In genomic region chr6:360791-361373, GRCh38 we compare ENCODE assay signal across 23 cellular contexts. TPM values are rescaled to one million over a fixed set of nuclear protein-coding genes. Genes with fewer than 3 reads are reported as not detected.
DNase-seq lines count a peak whose midpoint lies in the region; ATAC-seq and TF ChIP-seq lines count a peak whose summit lies in the region.
"Had no signal": no experiment of that assay in that cellular context is flagged by ENCODE, and none has a peak within 500 bp of the region (broad histone marks: within the 10 kb centered on the region; RNA-seq: fewer than 3 reads in every experiment).

No MANE protein-coding gene starts in this region.

- ATAC-seq in left cardiac atrium = no peak
- ATAC-seq in Right ventricle myocardium superior (ENCODE audit: poor library complexity) = no peak
- ATAC-seq in naive B cell (ENCODE audit: low read depth in 2 of 2) = no peak
- ATAC-seq in stimulated activated naive B cell treated with anti-CD40 and anti-IgM and Interleukin-4, amounts not matched to agents 10 μg/mL and 1 μg/mL and 100 μg/mL, for 72 hours (replicated peaks) = no peak
- no peak for ATAC-seq in left colon
- ATAC-seq: Panc1 had no signal

- H3K4me1 Mint-ChIP-seq in chondrocyte (ENCODE audit: low read depth) = no peaks in the 10 kb centered on the region
- H3K4me1 Mint-ChIP-seq in naive B cell = peaks cover 44 to 94% (median 80%) of the 10 kb centered on the region in 3 donors
- peaks cover 61 to 90% of the 10 kb centered on the region in 2 donors for H3K4me1 Mint-ChIP-seq in stimulated activated naive B cell treated with anti-CD40 and anti-IgM and Interleukin-4, amounts not matched to agents 10 μg/mL and 1 μg/mL and 100 μg/mL, for 72 hours

- H3K27me3 Mint-ChIP-seq in chondrocyte (ENCODE audit: low read depth) (no peaks in the 10 kb centered on the region), naive B cell (no peaks in the 10 kb centered on the region)
- H3K27me3 Mint-ChIP-seq in stimulated activated naive B cell treated with anti-CD40 and anti-IgM and Interleukin-4, amounts not matched to agents 10 μg/mL and 1 μg/mL and 100 μg/mL, for 72 hours = no peaks in the 10 kb centered on the region

- TF ChIP-seq CTCF in chondrocyte (IDR thresholded peaks at IDR 0.05) = no peak

- DNase-seq in left cardiac atrium (peak; percentile 4), Right ventricle myocardium superior (no peak), chondrocyte (ENCODE audit: low spot score) (peak; percentile 91), naive B cell (no peak), amniotic stem cell (lab: John Stamatoyannopoulos, UW) (no peak), NCI-H526 treated with DMSO at 0.1 percent for 48 hours (lab: John Stamatoyannopoulos, UW) (no peak), left colon (no peak)
- no peak for DNase-seq in stimulated activated naive B cell treated with anti-CD40 and anti-IgM and Interleukin-4, amounts not matched to agents 10 μg/mL and 1 μg/mL and 100 μg/mL, for 72 hours
- DNase-seq: 8988T; BE2C; CD4-positive, CD25-positive, alpha-beta regulatory T cell; COR-L47; DMS 273 treated with DMSO at 0.1 percent for 48 hours; DND-41; H7; IMR-90; NCI-H1417; NCI-H187; NCI-H226; NCI-H524 had no signal

- H3K36me3 Mint-ChIP-seq in chondrocyte (ENCODE audit: low read depth) (peaks cover 6% of the 10 kb centered on the region), naive B cell (peaks cover 0 to 7% of the 10 kb centered on the region in 2 donors)
- peaks cover 22 to 27% of the 10 kb centered on the region in 2 donors for H3K36me3 Mint-ChIP-seq in stimulated activated naive B cell treated with anti-CD40 and anti-IgM and Interleukin-4, amounts not matched to agents 10 μg/mL and 1 μg/mL and 100 μg/mL, for 72 hours
- H3K36me3 Mint-ChIP-seq: CD4-positive, CD25-positive, alpha-beta regulatory T cell had no signal

- H3K4me3 Mint-ChIP-seq in chondrocyte (ENCODE audit: unreplicated experiment) (no peak overlapping the region), naive B cell (peak overlapping the region in 3 of 8 donors; percentile 23 to 43 (median 41))
- peak overlapping the region in 1 of 2 donors; percentile 9 for H3K4me3 Mint-ChIP-seq in stimulated activated naive B cell treated with anti-CD40 and anti-IgM and Interleukin-4, amounts not matched to agents 10 μg/mL and 1 μg/mL and 100 μg/mL, for 72 hours
- H3K4me3 Mint-ChIP-seq: CD4-positive, CD25-positive, alpha-beta regulatory T cell had no signal

- no peak overlapping the region for H3K27ac Mint-ChIP-seq in chondrocyte (ENCODE audit: unreplicated experiment)
- peak overlapping the region in 5 of 6 donors; percentile 11 to 94 (median 80) for H3K27ac Mint-ChIP-seq in naive B cell
- peak overlapping the region; percentile 74 for H3K27ac Mint-ChIP-seq in stimulated activated naive B cell treated with anti-CD40 and anti-IgM and Interleukin-4, amounts not matched to agents 10 μg/mL and 1 μg/mL and 100 μg/mL, for 72 hours

- intact Hi-C loops in left cardiac atrium (cut with DNase I) = no loop called here
- intact Hi-C loops in Right ventricle myocardium superior (cut with DNase I) = no loop called here
- intact Hi-C loops in left colon (cut with DNase I, micrococcal nuclease) = no loop called here

- peaks cover 43% of the 10 kb centered on the region for H3K9me3 Mint-ChIP-seq in chondrocyte (ENCODE audit: low read depth)
- peaks cover 0 to 8% (median 4%) of the 10 kb centered on the region in 7 donors for H3K9me3 Mint-ChIP-seq in naive B cell
- H3K9me3 Mint-ChIP-seq in stimulated activated naive B cell treated with anti-CD40 and anti-IgM and Interleukin-4, amounts not matched to agents 10 μg/mL and 1 μg/mL and 100 μg/mL, for 72 hours = peaks cover 9% of the 10 kb centered on the region in 2 donors

RNA-seq across cellular contexts. Expression of gene IRF4, which starts 30.7 kb away (rescaled TPM):
- total RNA-seq in left cardiac atrium = 1 to 10 TPM in 1 of 2 donors, under 1 TPM in 1; 0.65 to 1.6 TPM
- total RNA-seq in Right ventricle myocardium superior = 0.54 TPM
- 0.05 TPM in 1 of 3 replicates, not detected in the others for total RNA-seq in chondrocyte
- polyA plus RNA-seq in naive B cell (ENCODE audit: low read depth in 6 of 6) = 10 to 100 TPM; 20.8 to 45.7 (median 34.9) TPM
- 10 to 100 TPM in 1 of 2 donors, 1 to 10 TPM in 1; 5.0 to 11.0 TPM for total RNA-seq in left colon
- total RNA-seq: G401, IMR-90 had no signal
- polyA plus RNA-seq: AG04450, IMR-90 had no signal

Comparison
In these comparisons a context has a peak if more than half of its experiments do, and no peak if none do; other contexts are left out.
1. DNase-seq: peak in left cardiac atrium (single experiment) and chondrocyte (single experiment); none in Right ventricle myocardium superior (single experiment), naive B cell (single experiment), stimulated activated naive B cell treated with anti-CD40 and anti-IgM and Interleukin-4, amounts not matched to agents 10 μg/mL and 1 μg/mL and 100 μg/mL, for 72 hours (single experiment), amniotic stem cell (single experiment), NCI-H526 treated with DMSO at 0.1 percent for 48 hours (single experiment) and left colon (0 of 2).